1 cellular context compared by ENCODE assay signal in the genomic region with DNA sequence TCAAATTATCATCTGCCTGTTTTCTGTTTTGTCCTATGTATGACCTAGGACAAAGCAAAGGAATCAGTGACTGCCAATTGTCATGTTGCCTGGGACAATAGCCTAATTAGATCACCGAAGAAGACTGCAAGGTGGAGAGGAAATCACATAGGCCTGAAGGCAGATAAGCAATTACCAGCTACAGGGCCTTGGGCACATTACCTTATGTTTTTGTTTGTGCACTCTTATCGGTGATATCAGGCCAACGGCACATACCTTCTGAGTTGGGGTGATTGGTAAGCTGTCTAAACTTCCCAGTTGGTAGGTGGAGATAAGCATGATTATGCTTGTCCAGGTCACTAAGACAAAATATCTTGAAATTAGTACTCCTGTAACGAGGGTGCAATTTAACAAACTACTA.
TF ChIP-seq lines count a peak whose summit lies in the region.

No MANE protein-coding gene starts in this region.

TF ChIP-seq in K562, 482 proteins besides CTCF, POLR2A, EP300 and RAD21 (continued from another document and continues in another):
- no peak for TF ChIP-seq MTF1 (CRISPR knock-in tag; IDR thresholded peaks at IDR 0.05; ENCODE audit: borderline replicate concordance)
- no peak for TF ChIP-seq FOXJ2 (tag; IDR thresholded peaks at IDR 0.05)
- TF ChIP-seq ZNF184 (CRISPR knock-in tag; IDR thresholded peaks at IDR 0.05) = no peak
- no peak for TF ChIP-seq SP1 (CRISPR knock-in tag; IDR thresholded peaks at IDR 0.05)
- no peak for TF ChIP-seq ZNF41 (CRISPR knock-in tag; conservative IDR thresholded peaks at IDR 0.05)
- TF ChIP-seq KLF10 (CRISPR knock-in tag; IDR thresholded peaks at IDR 0.05) = no peak
- TF ChIP-seq ZNF143 (CRISPR knock-in tag; IDR thresholded peaks at IDR 0.05) = no peak
- no peak for TF ChIP-seq ZBTB8A (IDR thresholded peaks at IDR 0.05; ENCODE audit: partially characterized antibody)
- no peak for TF ChIP-seq C11orf30 (IDR thresholded peaks at IDR 0.05; ENCODE audit: low read depth)
- no peak for TF ChIP-seq ZNF280A (IDR thresholded peaks at IDR 0.05; ENCODE audit: low read depth, partially characterized antibody)
- TF ChIP-seq CEBPG (CRISPR knock-in tag; IDR thresholded peaks at IDR 0.05) = no peak
- TF ChIP-seq CEBPG (tag; conservative IDR thresholded peaks at IDR 0.05 in 1 of 2, IDR thresholded peaks at IDR 0.05 in 1 of 2) = no peak
- TF ChIP-seq JUN (IDR thresholded peaks at IDR 0.05; ENCODE audit: borderline replicate concordance, low read depth, low read length) = no peak
- TF ChIP-seq JUN (CRISPR knock-in tag; IDR thresholded peaks at IDR 0.05; ENCODE audit: borderline replicate concordance) = no peak
- no peak for TF ChIP-seq DNMT1 (IDR thresholded peaks at IDR 0.05)
- no peak for TF ChIP-seq ZNF133 (CRISPR knock-in tag; IDR thresholded peaks at IDR 0.05)
- TF ChIP-seq ZKSCAN3 (CRISPR knock-in tag; IDR thresholded peaks at IDR 0.05) = no peak
- TF ChIP-seq, protein P1, sequence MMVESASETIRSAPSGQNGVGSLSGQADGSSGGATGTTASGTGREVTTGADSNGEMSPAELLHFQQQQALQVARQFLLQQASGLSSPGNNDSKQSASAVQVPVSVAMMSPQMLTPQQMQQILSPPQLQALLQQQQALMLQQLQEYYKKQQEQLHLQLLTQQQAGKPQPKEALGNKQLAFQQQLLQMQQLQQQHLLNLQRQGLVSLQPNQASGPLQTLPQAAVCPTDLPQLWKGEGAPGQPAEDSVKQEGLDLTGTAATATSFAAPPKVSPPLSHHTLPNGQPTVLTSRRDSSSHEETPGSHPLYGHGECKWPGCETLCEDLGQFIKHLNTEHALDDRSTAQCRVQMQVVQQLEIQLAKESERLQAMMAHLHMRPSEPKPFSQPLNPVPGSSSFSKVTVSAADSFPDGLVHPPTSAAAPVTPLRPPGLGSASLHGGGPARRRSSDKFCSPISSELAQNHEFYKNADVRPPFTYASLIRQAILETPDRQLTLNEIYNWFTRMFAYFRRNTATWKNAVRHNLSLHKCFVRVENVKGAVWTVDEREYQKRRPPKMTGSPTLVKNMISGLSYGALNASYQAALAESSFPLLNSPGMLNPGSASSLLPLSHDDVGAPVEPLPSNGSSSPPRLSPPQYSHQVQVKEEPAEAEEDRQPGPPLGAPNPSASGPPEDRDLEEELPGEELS (CRISPR knock-in tag; IDR thresholded peaks at IDR 0.05; ENCODE audit: borderline replicate concordance) = no peak
- TF ChIP-seq, protein P2, sequence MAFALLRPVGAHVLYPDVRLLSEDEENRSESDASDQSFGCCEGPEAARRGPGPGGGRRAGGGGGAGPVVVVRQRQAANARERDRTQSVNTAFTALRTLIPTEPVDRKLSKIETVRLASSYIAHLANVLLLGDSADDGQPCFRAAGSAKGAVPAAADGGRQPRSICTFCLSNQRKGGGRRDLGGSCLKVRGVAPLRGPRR (CRISPR knock-in tag; IDR thresholded peaks at IDR 0.05) = no peak
- TF ChIP-seq MTA3 (IDR thresholded peaks at IDR 0.05; ENCODE audit: borderline replicate concordance) = 0 out of 2 replicates have a peak, but pooled peaks have one; percentile 48
- TF ChIP-seq KLF1 (tag; IDR thresholded peaks at IDR 0.05) = no peak
- TF ChIP-seq, protein P3, sequence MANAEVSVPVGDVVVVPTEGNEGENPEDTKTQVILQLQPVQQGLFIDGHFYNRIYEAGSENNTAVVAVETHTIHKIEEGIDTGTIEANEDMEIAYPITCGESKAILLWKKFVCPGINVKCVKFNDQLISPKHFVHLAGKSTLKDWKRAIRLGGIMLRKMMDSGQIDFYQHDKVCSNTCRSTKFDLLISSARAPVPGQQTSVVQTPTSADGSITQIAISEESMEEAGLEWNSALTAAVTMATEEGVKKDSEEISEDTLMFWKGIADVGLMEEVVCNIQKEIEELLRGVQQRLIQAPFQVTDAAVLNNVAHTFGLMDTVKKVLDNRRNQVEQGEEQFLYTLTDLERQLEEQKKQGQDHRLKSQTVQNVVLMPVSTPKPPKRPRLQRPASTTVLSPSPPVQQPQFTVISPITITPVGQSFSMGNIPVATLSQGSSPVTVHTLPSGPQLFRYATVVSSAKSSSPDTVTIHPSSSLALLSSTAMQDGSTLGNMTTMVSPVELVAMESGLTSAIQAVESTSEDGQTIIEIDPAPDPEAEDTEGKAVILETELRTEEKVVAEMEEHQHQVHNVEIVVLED (CRISPR knock-in tag; IDR thresholded peaks at IDR 0.05) = no peak
- TF ChIP-seq MTA1 (IDR thresholded peaks at IDR 0.05; ENCODE audit: borderline replicate concordance) = 0 out of 2 replicates have a peak, but pooled peaks have one; percentile 68
- no peak for TF ChIP-seq ZNF239 (CRISPR knock-in tag; IDR thresholded peaks at IDR 0.05)
- no peak for TF ChIP-seq ZBTB9 (CRISPR knock-in tag; IDR thresholded peaks at IDR 0.05)
- no peak for TF ChIP-seq NR4A1 (CRISPR knock-in tag; IDR thresholded peaks at IDR 0.05)
- no peak for TF ChIP-seq NR4A1 (tag; IDR thresholded peaks at IDR 0.05)
- no peak for TF ChIP-seq ZNF197 (CRISPR knock-in tag; IDR thresholded peaks at IDR 0.05; ENCODE audit: low read depth)
- TF ChIP-seq LARP7 (IDR thresholded peaks at IDR 0.05) = no peak
- no peak for TF ChIP-seq ZNF589 (CRISPR knock-in tag; IDR thresholded peaks at IDR 0.05; ENCODE audit: low read depth)
- no peak for TF ChIP-seq PRMT5 (CRISPR knock-in tag; IDR thresholded peaks at IDR 0.05)
- no peak for TF ChIP-seq HNRNPH1 (optimal IDR thresholded peaks at IDR 0.05; ENCODE audit: low read depth, low read length)
- TF ChIP-seq SNRNP70 (optimal IDR thresholded peaks at IDR 0.05; ENCODE audit: low read depth, low read length) = no peak
- no peak for TF ChIP-seq E2F3 (CRISPR knock-in tag; IDR thresholded peaks at IDR 0.05)
- TF ChIP-seq ZNF717 (CRISPR knock-in tag; IDR thresholded peaks at IDR 0.05) = no peak
- TF ChIP-seq, protein P4, sequence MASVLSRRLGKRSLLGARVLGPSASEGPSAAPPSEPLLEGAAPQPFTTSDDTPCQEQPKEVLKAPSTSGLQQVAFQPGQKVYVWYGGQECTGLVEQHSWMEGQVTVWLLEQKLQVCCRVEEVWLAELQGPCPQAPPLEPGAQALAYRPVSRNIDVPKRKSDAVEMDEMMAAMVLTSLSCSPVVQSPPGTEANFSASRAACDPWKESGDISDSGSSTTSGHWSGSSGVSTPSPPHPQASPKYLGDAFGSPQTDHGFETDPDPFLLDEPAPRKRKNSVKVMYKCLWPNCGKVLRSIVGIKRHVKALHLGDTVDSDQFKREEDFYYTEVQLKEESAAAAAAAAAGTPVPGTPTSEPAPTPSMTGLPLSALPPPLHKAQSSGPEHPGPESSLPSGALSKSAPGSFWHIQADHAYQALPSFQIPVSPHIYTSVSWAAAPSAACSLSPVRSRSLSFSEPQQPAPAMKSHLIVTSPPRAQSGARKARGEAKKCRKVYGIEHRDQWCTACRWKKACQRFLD (CRISPR knock-in tag; IDR thresholded peaks at IDR 0.05) = no peak
- no peak for TF ChIP-seq FUS (optimal IDR thresholded peaks at IDR 0.05; ENCODE audit: low read depth, low read length)
- no peak for TF ChIP-seq ZNF696 (CRISPR knock-in tag; conservative IDR thresholded peaks at IDR 0.05)
- no peak for TF ChIP-seq RB1 (IDR thresholded peaks at IDR 0.05; ENCODE audit: low read depth)
- no peak for TF ChIP-seq HCFC1 (IDR thresholded peaks at IDR 0.05; ENCODE audit: low read depth, low read length)
- TF ChIP-seq CHD4 (IDR thresholded peaks at IDR 0.05; ENCODE audit: insufficient read depth, insufficient replicate concordance, low read depth, low read length, poor library complexity, severe bottlenecking) = no peak
- TF ChIP-seq ZNF79 (CRISPR knock-in tag; IDR thresholded peaks at IDR 0.05; ENCODE audit: low read depth) = no peak
- peak; percentile 68 to 70 for TF ChIP-seq NCOA2 (IDR thresholded peaks at IDR 0.05; ENCODE audit: partially characterized antibody in 2 of 2)
- TF ChIP-seq, protein P5, sequence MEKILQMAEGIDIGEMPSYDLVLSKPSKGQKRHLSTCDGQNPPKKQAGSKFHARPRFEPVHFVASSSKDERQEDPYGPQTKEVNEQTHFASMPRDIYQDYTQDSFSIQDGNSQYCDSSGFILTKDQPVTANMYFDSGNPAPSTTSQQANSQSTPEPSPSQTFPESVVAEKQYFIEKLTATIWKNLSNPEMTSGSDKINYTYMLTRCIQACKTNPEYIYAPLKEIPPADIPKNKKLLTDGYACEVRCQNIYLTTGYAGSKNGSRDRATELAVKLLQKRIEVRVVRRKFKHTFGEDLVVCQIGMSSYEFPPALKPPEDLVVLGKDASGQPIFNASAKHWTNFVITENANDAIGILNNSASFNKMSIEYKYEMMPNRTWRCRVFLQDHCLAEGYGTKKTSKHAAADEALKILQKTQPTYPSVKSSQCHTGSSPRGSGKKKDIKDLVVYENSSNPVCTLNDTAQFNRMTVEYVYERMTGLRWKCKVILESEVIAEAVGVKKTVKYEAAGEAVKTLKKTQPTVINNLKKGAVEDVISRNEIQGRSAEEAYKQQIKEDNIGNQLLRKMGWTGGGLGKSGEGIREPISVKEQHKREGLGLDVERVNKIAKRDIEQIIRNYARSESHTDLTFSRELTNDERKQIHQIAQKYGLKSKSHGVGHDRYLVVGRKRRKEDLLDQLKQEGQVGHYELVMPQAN (IDR thresholded peaks at IDR 0.05; ENCODE audit: borderline replicate concordance) = no peak
- no peak for TF ChIP-seq L3MBTL2 (IDR thresholded peaks at IDR 0.05)
- no peak for TF ChIP-seq SAFB2 (IDR thresholded peaks at IDR 0.05; ENCODE audit: borderline replicate concordance, low read depth, low read length, severe bottlenecking)
- no peak for TF ChIP-seq NFYB (IDR thresholded peaks at IDR 0.05; ENCODE audit: extremely low read depth, insufficient read length)
- no peak for TF ChIP-seq SAP30 (IDR thresholded peaks at IDR 0.05; ENCODE audit: borderline replicate concordance, insufficient read depth, low read depth, low read length, poor library complexity, severe bottlenecking)
- TF ChIP-seq ZBTB1 (CRISPR knock-in tag; IDR thresholded peaks at IDR 0.05; ENCODE audit: borderline replicate concordance, low read depth) = no peak
- TF ChIP-seq TFAM (CRISPR knock-in tag; conservative IDR thresholded peaks at IDR 0.05) = no peak
- peak; percentile 66 for TF ChIP-seq NEUROD1 (IDR thresholded peaks at IDR 0.05; ENCODE audit: borderline replicate concordance, low read depth, low read length, partially characterized antibody)
- 0 out of 2 replicates have a peak, but pooled peaks have one; percentile 22 for TF ChIP-seq BHLHE40 (IDR thresholded peaks at IDR 0.05; ENCODE audit: low read length)
- no peak for TF ChIP-seq MXD1 (CRISPR knock-in tag; IDR thresholded peaks at IDR 0.05; ENCODE audit: borderline replicate concordance, poor library complexity, severe bottlenecking)
- no peak for TF ChIP-seq ZNF644 (tag; IDR thresholded peaks at IDR 0.05; ENCODE audit: low read depth)
- TF ChIP-seq RERE (CRISPR knock-in tag; IDR thresholded peaks at IDR 0.05; ENCODE audit: borderline replicate concordance) = no peak
- peak; percentile 64; the same call in 1 of the 2 replicates for TF ChIP-seq BCOR (IDR thresholded peaks at IDR 0.05)
